ENCODE assay signal across 1 cellular context in the genomic region with DNA sequence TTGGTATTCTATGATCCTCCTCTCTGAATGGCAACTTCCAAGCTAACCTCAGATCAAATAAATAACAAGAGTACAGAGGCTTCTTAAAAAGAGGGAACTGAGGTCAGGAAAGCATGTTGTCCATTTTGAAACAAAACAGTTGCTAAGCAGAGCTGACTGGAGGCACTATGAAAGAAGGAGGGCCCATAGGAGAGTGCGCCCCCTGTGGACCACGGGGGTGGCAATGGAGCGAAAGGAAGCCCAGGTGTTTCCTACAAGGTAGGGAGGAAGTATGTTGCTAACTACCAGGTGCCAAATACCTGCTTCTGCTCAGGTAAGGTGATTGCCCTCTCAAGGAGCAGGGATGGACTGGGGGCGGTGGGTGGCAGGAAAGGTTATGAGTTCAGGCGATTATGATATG.
TF ChIP-seq lines count a peak whose summit lies in the region.

No MANE protein-coding gene starts in this region.

TF ChIP-seq in WTC11, 78 proteins besides CTCF, POLR2A, EP300 and RAD21 (continued from another document):
- TF ChIP-seq ATF6 (CRISPR knock-in tag; IDR thresholded peaks at IDR 0.05) (no peak), NR1H2 (CRISPR knock-in tag; IDR thresholded peaks at IDR 0.05) (no peak)
- TF ChIP-seq, protein P1, sequence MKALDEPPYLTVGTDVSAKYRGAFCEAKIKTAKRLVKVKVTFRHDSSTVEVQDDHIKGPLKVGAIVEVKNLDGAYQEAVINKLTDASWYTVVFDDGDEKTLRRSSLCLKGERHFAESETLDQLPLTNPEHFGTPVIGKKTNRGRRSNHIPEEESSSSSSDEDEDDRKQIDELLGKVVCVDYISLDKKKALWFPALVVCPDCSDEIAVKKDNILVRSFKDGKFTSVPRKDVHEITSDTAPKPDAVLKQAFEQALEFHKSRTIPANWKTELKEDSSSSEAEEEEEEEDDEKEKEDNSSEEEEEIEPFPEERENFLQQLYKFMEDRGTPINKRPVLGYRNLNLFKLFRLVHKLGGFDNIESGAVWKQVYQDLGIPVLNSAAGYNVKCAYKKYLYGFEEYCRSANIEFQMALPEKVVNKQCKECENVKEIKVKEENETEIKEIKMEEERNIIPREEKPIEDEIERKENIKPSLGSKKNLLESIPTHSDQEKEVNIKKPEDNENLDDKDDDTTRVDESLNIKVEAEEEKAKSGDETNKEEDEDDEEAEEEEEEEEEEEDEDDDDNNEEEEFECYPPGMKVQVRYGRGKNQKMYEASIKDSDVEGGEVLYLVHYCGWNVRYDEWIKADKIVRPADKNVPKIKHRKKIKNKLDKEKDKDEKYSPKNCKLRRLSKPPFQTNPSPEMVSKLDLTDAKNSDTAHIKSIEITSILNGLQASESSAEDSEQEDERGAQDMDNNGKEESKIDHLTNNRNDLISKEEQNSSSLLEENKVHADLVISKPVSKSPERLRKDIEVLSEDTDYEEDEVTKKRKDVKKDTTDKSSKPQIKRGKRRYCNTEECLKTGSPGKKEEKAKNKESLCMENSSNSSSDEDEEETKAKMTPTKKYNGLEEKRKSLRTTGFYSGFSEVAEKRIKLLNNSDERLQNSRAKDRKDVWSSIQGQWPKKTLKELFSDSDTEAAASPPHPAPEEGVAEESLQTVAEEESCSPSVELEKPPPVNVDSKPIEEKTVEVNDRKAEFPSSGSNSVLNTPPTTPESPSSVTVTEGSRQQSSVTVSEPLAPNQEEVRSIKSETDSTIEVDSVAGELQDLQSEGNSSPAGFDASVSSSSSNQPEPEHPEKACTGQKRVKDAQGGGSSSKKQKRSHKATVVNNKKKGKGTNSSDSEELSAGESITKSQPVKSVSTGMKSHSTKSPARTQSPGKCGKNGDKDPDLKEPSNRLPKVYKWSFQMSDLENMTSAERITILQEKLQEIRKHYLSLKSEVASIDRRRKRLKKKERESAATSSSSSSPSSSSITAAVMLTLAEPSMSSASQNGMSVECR (CRISPR knock-in tag; IDR thresholded peaks at IDR 0.05; ENCODE audit: borderline replicate concordance) = no peak
